1 cellular context compared by ENCODE assay signal in genomic region chr17:48555183-48555615, GRCh38.
TF ChIP-seq lines count a peak whose summit lies in the region.

No MANE protein-coding gene starts in this region.

TF ChIP-seq in K562, 482 proteins besides CTCF, POLR2A, EP300 and RAD21 (continued from another document and continues in another):
- TF ChIP-seq CREB3L1 (IDR thresholded peaks at IDR 0.05; ENCODE audit: borderline replicate concordance, low read depth): no peak
- TF ChIP-seq, protein P1, sequence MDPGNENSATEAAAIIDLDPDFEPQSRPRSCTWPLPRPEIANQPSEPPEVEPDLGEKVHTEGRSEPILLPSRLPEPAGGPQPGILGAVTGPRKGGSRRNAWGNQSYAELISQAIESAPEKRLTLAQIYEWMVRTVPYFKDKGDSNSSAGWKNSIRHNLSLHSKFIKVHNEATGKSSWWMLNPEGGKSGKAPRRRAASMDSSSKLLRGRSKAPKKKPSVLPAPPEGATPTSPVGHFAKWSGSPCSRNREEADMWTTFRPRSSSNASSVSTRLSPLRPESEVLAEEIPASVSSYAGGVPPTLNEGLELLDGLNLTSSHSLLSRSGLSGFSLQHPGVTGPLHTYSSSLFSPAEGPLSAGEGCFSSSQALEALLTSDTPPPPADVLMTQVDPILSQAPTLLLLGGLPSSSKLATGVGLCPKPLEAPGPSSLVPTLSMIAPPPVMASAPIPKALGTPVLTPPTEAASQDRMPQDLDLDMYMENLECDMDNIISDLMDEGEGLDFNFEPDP (CRISPR knock-in tag; IDR thresholded peaks at IDR 0.05): no peak
- TF ChIP-seq, protein P2, sequence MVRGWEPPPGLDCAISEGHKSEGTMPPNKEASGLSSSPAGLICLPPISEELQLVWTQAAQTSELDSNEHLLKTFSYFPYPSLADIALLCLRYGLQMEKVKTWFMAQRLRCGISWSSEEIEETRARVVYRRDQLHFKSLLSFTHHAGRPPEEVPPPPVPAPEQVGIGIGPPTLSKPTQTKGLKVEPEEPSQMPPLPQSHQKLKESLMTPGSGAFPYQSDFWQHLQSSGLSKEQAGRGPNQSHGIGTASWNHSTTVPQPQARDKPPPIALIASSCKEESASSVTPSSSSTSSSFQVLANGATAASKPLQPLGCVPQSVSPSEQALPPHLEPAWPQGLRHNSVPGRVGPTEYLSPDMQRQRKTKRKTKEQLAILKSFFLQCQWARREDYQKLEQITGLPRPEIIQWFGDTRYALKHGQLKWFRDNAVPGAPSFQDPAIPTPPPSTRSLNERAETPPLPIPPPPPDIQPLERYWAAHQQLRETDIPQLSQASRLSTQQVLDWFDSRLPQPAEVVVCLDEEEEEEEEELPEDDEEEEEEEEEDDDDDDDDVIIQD (CRISPR knock-in tag; IDR thresholded peaks at IDR 0.05): no peak
- TF ChIP-seq CBX8 (IDR thresholded peaks at IDR 0.05; ENCODE audit: borderline replicate concordance, extremely low read depth, low read depth, low read length, poor library complexity, severe bottlenecking): no peak
- no peak for TF ChIP-seq HDAC8 (tag; IDR thresholded peaks at IDR 0.05)
- peak; percentile 81 for TF ChIP-seq TAF1 (IDR thresholded peaks at IDR 0.05; ENCODE audit: control insufficient read depth, extremely low read depth, insufficient read depth, low read length, severe bottlenecking)
- TF ChIP-seq POLR2AphosphoS2 (IDR thresholded peaks at IDR 0.05; ENCODE audit: low read length): no peak
- no peak for TF ChIP-seq DMBX1 (CRISPR knock-in tag; IDR thresholded peaks at IDR 0.05; ENCODE audit: borderline replicate concordance)
- no peak for TF ChIP-seq SNRNP70 (optimal IDR thresholded peaks at IDR 0.05; ENCODE audit: low read depth, low read length)
- no peak for TF ChIP-seq PTTG1 (tag; IDR thresholded peaks at IDR 0.05; ENCODE audit: low read depth)
- TF ChIP-seq ZNF318 (IDR thresholded peaks at IDR 0.05; ENCODE audit: borderline replicate concordance in 1 of 2, low read depth in 1 of 2): 0 out of 4 replicates have a peak, but pooled peaks of 1 of the 2 experiments have one; percentile 33
- TF ChIP-seq FOXJ3 (CRISPR knock-in tag; IDR thresholded peaks at IDR 0.05): no peak
- TF ChIP-seq MTF1 (CRISPR knock-in tag; IDR thresholded peaks at IDR 0.05; ENCODE audit: borderline replicate concordance): no peak
- TF ChIP-seq HSF4 (CRISPR knock-in tag; IDR thresholded peaks at IDR 0.05; ENCODE audit: borderline replicate concordance): no peak
- TF ChIP-seq ZNF766 (CRISPR knock-in tag; conservative IDR thresholded peaks at IDR 0.05): peak; percentile 83
- no peak for TF ChIP-seq ZNF695 (CRISPR knock-in tag; IDR thresholded peaks at IDR 0.05)
- no peak for TF ChIP-seq ZNF253 (CRISPR knock-in tag; conservative IDR thresholded peaks at IDR 0.05)
- peak; percentile 59 for TF ChIP-seq ETV1 (tag; conservative IDR thresholded peaks at IDR 0.05; ENCODE audit: low read depth)
- peak; percentile 61 for TF ChIP-seq PML (IDR thresholded peaks at IDR 0.05; ENCODE audit: low read length)
- no peak for TF ChIP-seq PTBP1 (IDR thresholded peaks at IDR 0.05; ENCODE audit: low read depth, low read length)
- no peak for TF ChIP-seq ZNF3 (CRISPR knock-in tag; IDR thresholded peaks at IDR 0.05)
- no peak for TF ChIP-seq MECOM (CRISPR knock-in tag; IDR thresholded peaks at IDR 0.05)
- TF ChIP-seq HOXB6 (CRISPR knock-in tag; IDR thresholded peaks at IDR 0.05; ENCODE audit: borderline replicate concordance): no peak
- TF ChIP-seq MTA1 (IDR thresholded peaks at IDR 0.05; ENCODE audit: borderline replicate concordance): peak; percentile 82
- no peak for TF ChIP-seq ZNF76 (CRISPR knock-in tag; IDR thresholded peaks at IDR 0.05; ENCODE audit: borderline replicate concordance)
- no peak for TF ChIP-seq NR1H2 (CRISPR knock-in tag; IDR thresholded peaks at IDR 0.05)
- TF ChIP-seq, protein P3, sequence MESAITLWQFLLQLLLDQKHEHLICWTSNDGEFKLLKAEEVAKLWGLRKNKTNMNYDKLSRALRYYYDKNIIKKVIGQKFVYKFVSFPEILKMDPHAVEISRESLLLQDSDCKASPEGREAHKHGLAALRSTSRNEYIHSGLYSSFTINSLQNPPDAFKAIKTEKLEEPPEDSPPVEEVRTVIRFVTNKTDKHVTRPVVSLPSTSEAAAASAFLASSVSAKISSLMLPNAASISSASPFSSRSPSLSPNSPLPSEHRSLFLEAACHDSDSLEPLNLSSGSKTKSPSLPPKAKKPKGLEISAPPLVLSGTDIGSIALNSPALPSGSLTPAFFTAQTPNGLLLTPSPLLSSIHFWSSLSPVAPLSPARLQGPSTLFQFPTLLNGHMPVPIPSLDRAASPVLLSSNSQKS (CRISPR knock-in tag; IDR thresholded peaks at IDR 0.05): no peak
- no peak for TF ChIP-seq CTBP1 (IDR thresholded peaks at IDR 0.05; ENCODE audit: borderline replicate concordance)
- TF ChIP-seq CBX3 (IDR thresholded peaks at IDR 0.05; ENCODE audit: borderline replicate concordance in 1 of 2, low read length in 2 of 2): peak in 1 of 2 experiments; percentile 60; a peak in 1 of 3 replicates
- no peak for TF ChIP-seq NKRF (IDR thresholded peaks at IDR 0.05; ENCODE audit: borderline replicate concordance)
- TF ChIP-seq HDAC6 (IDR thresholded peaks at IDR 0.05; ENCODE audit: low read depth, low read length): no peak
- TF ChIP-seq ZBED1 (IDR thresholded peaks at IDR 0.05): no peak; the same call in 1 of the 2 replicates
- TF ChIP-seq NCOA4 (IDR thresholded peaks at IDR 0.05; ENCODE audit: partially characterized antibody): no peak
- peak; percentile 92 for TF ChIP-seq RNF2 (IDR thresholded peaks at IDR 0.05)
- no peak for TF ChIP-seq NONO (IDR thresholded peaks at IDR 0.05; ENCODE audit: low read depth in 2 of 2, low read length in 1 of 2)
- TF ChIP-seq MAX (CRISPR knock-in tag; IDR thresholded peaks at IDR 0.05): no peak
- TF ChIP-seq THAP12 (CRISPR knock-in tag; IDR thresholded peaks at IDR 0.05): no peak
- TF ChIP-seq PKNOX1 (IDR thresholded peaks at IDR 0.05): peak; percentile 97
- TF ChIP-seq HMG20B (CRISPR knock-in tag; IDR thresholded peaks at IDR 0.05): no peak
- TF ChIP-seq ZKSCAN1 (IDR thresholded peaks at IDR 0.05; ENCODE audit: low read depth, low read length): no peak
- TF ChIP-seq KLF1 (tag; IDR thresholded peaks at IDR 0.05): no peak
- TF ChIP-seq RB1 (IDR thresholded peaks at IDR 0.05; ENCODE audit: low read depth): no peak
- TF ChIP-seq RBM25 (IDR thresholded peaks at IDR 0.05; ENCODE audit: low read depth, low read length, severe bottlenecking): peak; percentile 10
- TF ChIP-seq TRIM28 (IDR thresholded peaks at IDR 0.05): no peak
- TF ChIP-seq TARDBP (IDR thresholded peaks at IDR 0.05): no peak
- TF ChIP-seq CBFA2T3 (IDR thresholded peaks at IDR 0.05): peak; percentile 68
- TF ChIP-seq FOXA3 (CRISPR knock-in tag; conservative IDR thresholded peaks at IDR 0.05 in 1 of 2, IDR thresholded peaks at IDR 0.05 in 1 of 2): no peak
- TF ChIP-seq EWSR1 (IDR thresholded peaks at IDR 0.05; ENCODE audit: borderline replicate concordance, low read depth, partially characterized antibody): no peak
- no peak for TF ChIP-seq DNMT1 (IDR thresholded peaks at IDR 0.05)
- TF ChIP-seq ZNF134 (CRISPR knock-in tag; conservative IDR thresholded peaks at IDR 0.05): no peak
